1 cellular context compared by ENCODE assay signal in the genomic region with DNA sequence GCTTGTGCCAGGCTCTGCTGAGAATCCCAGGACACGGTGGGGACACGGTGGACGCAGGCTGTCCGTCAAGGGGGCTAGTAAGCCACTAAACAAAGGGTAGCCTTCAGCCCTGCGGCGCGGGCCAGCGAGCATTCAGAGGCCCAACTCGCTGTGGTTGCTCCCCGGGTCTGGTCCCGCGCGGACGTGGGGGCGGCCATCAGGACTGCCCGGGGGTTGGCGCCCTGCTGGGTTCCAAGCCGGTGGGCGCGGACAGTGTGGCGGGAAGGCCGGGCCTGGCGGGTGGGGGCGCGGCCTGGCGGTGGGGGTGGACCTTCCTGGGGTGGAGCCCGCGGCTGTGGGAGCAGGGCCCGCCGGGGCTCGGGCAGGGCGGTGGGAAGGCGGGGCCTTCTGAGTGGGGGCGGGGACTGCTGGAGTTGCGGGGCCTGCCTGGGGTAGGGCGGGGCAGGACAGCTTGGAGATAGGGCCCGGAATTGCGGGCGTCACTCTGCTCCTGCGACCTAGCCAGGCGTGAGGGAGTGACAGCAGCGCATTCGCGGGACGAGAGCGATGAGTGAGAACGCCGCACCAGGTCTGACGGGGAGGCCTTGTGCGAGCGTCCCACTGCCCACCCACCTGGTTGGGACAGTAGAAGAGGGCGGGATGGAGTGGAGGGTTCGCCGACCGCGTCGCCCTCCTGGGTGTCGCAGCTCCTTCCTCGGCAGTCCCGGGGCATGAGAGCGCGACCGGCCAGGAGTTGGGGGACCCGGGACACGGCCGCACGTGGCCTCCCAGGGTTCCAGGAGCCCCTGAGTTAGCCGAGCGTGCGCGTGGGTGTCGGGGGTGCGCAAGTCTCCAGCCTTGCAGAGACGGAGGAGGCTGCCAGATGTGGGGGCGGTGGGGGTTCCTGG.
TF ChIP-seq lines count a peak whose summit lies in the region.

A gene with protein sequence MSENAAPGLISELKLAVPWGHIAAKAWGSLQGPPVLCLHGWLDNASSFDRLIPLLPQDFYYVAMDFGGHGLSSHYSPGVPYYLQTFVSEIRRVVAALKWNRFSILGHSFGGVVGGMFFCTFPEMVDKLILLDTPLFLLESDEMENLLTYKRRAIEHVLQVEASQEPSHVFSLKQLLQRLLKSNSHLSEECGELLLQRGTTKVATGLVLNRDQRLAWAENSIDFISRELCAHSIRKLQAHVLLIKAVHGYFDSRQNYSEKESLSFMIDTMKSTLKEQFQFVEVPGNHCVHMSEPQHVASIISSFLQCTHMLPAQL (plus strand): TSS at position 482 of the 887 bp plus-strand sequence. CDS start 65 bp downstream, at position 547.

TF ChIP-seq in HepG2, 621 proteins besides CTCF, POLR2A, EP300 and RAD21 (continued from another document and continues in another):
- TF ChIP-seq IRX3 (CRISPR knock-in tag; IDR thresholded peaks at IDR 0.05; ENCODE audit: borderline replicate concordance, low read depth) (no peak), HOXA3 (CRISPR knock-in tag; IDR thresholded peaks at IDR 0.05) (0 out of 2 replicates have a peak, but pooled peaks have one; percentile 32), ZBTB42 (CRISPR knock-in tag; IDR thresholded peaks at IDR 0.05) (no peak), MYC (CRISPR knock-in tag; IDR thresholded peaks at IDR 0.05; ENCODE audit: borderline replicate concordance) (peak; percentile 17; the same call in 1 of the 2 replicates), ZFY (CRISPR knock-in tag; IDR thresholded peaks at IDR 0.05) (peak; percentile 30; the same call in 1 of the 2 replicates), SP4 (CRISPR knock-in tag; IDR thresholded peaks at IDR 0.05) (peak; percentile 49; the same call in 1 of the 2 replicates), RXRA (CRISPR knock-in tag; IDR thresholded peaks at IDR 0.05) (no peak), NR2F6 (IDR thresholded peaks at IDR 0.05) (no peak), NR2F6 (CRISPR knock-in tag; IDR thresholded peaks at IDR 0.05) (no peak), ESRRA (CRISPR knock-in tag; IDR thresholded peaks at IDR 0.05; ENCODE audit: low read depth) (0 out of 2 replicates have a peak, but pooled peaks have one; percentile 59), ZNF549 (CRISPR knock-in tag; IDR thresholded peaks at IDR 0.05) (no peak), THAP11 (CRISPR knock-in tag; IDR thresholded peaks at IDR 0.05) (peak; percentile 18; the same call in 1 of the 2 replicates), EED (CRISPR knock-in tag; IDR thresholded peaks at IDR 0.05) (peak; percentile 43; the same call in 1 of the 2 replicates), GATAD2A (CRISPR knock-in tag; IDR thresholded peaks at IDR 0.05) (no peak), SP1 (IDR thresholded peaks at IDR 0.05) (no peak), SP1 (CRISPR knock-in tag; IDR thresholded peaks at IDR 0.05) (peak; percentile 43; the same call in 1 of the 2 replicates), HNRNPL (IDR thresholded peaks at IDR 0.05; ENCODE audit: low read depth, low read length) (no peak), ETV5 (CRISPR knock-in tag; IDR thresholded peaks at IDR 0.05; ENCODE audit: borderline replicate concordance) (no peak), ZIK1 (CRISPR knock-in tag; IDR thresholded peaks at IDR 0.05; ENCODE audit: borderline replicate concordance, low read depth) (no peak), SAFB2 (CRISPR knock-in tag; IDR thresholded peaks at IDR 0.05; ENCODE audit: borderline replicate concordance, low read depth) (no peak), ZNF598 (CRISPR knock-in tag; IDR thresholded peaks at IDR 0.05; ENCODE audit: borderline replicate concordance) (peak; percentile 26; the same call in 1 of the 2 replicates), GABPA (IDR thresholded peaks at IDR 0.05; ENCODE audit: low read depth, low read length) (no peak), GABPA (CRISPR knock-in tag; IDR thresholded peaks at IDR 0.05; ENCODE audit: low read depth) (no peak), SSRP1 (CRISPR knock-in tag; IDR thresholded peaks at IDR 0.05) (no peak), ZNF607 (CRISPR knock-in tag; IDR thresholded peaks at IDR 0.05; ENCODE audit: borderline replicate concordance) (no peak), ZNF30 (CRISPR knock-in tag; IDR thresholded peaks at IDR 0.05) (0 out of 2 replicates have a peak, but pooled peaks have one; percentile 61), KLF11 (CRISPR knock-in tag; IDR thresholded peaks at IDR 0.05) (no peak), EZH2 (conservative IDR thresholded peaks at IDR 0.05; ENCODE audit: low read depth, low read length) (no peak), AKAP8 (CRISPR knock-in tag; IDR thresholded peaks at IDR 0.05) (peak; percentile 43), KDM6A (CRISPR knock-in tag; IDR thresholded peaks at IDR 0.05; ENCODE audit: low read depth) (no peak)
- TF ChIP-seq, protein P1, sequence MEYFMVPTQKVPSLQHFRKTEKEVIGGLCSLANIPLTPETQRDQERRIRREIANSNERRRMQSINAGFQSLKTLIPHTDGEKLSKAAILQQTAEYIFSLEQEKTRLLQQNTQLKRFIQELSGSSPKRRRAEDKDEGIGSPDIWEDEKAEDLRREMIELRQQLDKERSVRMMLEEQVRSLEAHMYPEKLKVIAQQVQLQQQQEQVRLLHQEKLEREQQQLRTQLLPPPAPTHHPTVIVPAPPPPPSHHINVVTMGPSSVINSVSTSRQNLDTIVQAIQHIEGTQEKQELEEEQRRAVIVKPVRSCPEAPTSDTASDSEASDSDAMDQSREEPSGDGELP (IDR thresholded peaks at IDR 0.05; ENCODE audit: borderline replicate concordance, low read depth): no peak
- TF ChIP-seq, protein P2, sequence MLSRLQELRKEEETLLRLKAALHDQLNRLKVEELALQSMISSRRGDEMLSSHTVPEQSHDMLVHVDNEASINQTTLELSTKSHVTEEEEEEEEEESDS (CRISPR knock-in tag; IDR thresholded peaks at IDR 0.05; ENCODE audit: borderline replicate concordance): no peak
- TF ChIP-seq, protein P3, sequence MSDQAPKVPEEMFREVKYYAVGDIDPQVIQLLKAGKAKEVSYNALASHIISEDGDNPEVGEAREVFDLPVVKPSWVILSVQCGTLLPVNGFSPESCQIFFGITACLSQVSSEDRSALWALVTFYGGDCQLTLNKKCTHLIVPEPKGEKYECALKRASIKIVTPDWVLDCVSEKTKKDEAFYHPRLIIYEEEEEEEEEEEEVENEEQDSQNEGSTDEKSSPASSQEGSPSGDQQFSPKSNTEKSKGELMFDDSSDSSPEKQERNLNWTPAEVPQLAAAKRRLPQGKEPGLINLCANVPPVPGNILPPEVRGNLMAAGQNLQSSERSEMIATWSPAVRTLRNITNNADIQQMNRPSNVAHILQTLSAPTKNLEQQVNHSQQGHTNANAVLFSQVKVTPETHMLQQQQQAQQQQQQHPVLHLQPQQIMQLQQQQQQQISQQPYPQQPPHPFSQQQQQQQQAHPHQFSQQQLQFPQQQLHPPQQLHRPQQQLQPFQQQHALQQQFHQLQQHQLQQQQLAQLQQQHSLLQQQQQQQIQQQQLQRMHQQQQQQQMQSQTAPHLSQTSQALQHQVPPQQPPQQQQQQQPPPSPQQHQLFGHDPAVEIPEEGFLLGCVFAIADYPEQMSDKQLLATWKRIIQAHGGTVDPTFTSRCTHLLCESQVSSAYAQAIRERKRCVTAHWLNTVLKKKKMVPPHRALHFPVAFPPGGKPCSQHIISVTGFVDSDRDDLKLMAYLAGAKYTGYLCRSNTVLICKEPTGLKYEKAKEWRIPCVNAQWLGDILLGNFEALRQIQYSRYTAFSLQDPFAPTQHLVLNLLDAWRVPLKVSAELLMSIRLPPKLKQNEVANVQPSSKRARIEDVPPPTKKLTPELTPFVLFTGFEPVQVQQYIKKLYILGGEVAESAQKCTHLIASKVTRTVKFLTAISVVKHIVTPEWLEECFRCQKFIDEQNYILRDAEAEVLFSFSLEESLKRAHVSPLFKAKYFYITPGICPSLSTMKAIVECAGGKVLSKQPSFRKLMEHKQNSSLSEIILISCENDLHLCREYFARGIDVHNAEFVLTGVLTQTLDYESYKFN (CRISPR knock-in tag; conservative IDR thresholded peaks at IDR 0.05): 0 out of 2 replicates have a peak, but pooled peaks have one; percentile 24
- TF ChIP-seq, protein P4, sequence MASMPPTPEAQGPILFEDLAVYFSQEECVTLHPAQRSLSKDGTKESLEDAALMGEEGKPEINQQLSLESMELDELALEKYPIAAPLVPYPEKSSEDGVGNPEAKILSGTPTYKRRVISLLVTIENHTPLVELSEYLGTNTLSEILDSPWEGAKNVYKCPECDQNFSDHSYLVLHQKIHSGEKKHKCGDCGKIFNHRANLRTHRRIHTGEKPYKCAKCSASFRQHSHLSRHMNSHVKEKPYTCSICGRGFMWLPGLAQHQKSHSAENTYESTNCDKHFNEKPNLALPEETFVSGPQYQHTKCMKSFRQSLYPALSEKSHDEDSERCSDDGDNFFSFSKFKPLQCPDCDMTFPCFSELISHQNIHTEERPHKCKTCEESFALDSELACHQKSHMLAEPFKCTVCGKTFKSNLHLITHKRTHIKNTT (CRISPR knock-in tag; IDR thresholded peaks at IDR 0.05): no peak
- TF ChIP-seq, protein P5, sequence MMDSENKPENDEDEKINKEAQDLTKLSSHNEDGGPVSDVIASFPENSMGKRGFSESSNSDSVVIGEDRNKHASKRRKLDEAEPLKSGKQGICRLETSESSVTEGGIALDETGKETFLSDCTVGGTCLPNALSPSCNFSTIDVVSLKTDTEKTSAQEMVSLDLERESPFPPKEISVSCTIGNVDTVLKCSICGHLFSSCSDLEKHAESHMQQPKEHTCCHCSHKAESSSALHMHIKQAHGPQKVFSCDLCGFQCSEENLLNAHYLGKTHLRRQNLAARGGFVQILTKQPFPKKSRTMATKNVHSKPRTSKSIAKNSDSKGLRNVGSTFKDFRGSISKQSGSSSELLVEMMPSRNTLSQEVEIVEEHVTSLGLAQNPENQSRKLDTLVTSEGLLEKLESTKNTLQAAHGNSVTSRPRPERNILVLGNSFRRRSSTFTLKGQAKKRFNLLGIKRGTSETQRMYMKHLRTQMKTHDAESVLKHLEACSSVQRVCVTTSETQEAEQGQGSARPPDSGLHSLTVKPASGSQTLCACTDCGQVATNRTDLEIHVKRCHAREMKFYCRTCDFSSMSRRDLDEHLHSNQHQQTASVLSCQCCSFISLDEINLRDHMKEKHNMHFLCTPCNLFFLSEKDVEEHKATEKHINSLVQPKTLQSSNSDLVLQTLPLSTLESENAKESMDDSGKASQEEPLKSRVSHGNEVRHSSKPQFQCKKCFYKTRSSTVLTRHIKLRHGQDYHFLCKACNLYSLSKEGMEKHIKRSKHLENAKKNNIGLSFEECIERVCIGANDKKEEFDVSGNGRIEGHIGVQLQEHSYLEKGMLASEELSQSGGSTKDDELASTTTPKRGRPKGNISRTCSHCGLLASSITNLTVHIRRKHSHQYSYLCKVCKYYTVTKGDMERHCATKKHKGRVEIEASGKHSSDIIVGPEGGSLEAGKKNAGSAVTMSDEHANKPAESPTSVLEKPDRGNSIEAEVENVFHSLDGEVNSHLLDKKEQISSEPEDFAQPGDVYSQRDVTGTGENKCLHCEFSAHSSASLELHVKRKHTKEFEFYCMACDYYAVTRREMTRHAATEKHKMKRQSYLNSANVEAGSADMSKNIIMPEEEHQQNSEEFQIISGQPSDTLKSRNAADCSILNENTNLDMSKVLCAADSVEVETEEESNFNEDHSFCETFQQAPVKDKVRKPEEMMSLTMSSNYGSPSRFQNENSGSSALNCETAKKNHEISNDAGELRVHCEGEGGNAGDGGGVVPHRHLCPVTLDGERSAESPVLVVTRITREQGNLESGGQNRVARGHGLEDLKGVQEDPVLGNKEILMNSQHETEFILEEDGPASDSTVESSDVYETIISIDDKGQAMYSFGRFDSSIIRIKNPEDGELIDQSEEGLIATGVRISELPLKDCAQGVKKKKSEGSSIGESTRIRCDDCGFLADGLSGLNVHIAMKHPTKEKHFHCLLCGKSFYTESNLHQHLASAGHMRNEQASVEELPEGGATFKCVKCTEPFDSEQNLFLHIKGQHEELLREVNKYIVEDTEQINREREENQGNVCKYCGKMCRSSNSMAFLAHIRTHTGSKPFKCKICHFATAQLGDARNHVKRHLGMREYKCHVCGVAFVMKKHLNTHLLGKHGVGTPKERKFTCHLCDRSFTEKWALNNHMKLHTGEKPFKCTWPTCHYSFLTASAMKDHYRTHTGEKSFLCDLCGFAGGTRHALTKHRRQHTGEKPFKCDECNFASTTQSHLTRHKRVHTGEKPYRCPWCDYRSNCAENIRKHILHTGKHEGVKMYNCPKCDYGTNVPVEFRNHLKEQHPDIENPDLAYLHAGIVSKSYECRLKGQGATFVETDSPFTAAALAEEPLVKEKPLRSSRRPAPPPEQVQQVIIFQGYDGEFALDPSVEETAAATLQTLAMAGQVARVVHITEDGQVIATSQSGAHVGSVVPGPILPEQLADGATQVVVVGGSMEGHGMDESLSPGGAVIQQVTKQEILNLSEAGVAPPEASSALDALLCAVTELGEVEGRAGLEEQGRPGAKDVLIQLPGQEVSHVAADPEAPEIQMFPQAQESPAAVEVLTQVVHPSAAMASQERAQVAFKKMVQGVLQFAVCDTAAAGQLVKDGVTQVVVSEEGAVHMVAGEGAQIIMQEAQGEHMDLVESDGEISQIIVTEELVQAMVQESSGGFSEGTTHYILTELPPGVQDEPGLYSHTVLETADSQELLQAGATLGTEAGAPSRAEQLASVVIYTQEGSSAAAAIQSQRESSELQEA (CRISPR knock-in tag; IDR thresholded peaks at IDR 0.05; ENCODE audit: not compliant biosample characterization): peak; percentile 71
- TF ChIP-seq, protein P6, sequence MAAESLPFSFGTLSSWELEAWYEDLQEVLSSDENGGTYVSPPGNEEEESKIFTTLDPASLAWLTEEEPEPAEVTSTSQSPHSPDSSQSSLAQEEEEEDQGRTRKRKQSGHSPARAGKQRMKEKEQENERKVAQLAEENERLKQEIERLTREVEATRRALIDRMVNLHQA (CRISPR knock-in tag; IDR thresholded peaks at IDR 0.05): no peak
- TF ChIP-seq, protein P7, sequence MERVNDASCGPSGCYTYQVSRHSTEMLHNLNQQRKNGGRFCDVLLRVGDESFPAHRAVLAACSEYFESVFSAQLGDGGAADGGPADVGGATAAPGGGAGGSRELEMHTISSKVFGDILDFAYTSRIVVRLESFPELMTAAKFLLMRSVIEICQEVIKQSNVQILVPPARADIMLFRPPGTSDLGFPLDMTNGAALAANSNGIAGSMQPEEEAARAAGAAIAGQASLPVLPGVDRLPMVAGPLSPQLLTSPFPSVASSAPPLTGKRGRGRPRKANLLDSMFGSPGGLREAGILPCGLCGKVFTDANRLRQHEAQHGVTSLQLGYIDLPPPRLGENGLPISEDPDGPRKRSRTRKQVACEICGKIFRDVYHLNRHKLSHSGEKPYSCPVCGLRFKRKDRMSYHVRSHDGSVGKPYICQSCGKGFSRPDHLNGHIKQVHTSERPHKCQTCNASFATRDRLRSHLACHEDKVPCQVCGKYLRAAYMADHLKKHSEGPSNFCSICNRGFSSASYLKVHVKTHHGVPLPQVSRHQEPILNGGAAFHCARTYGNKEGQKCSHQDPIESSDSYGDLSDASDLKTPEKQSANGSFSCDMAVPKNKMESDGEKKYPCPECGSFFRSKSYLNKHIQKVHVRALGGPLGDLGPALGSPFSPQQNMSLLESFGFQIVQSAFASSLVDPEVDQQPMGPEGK (CRISPR knock-in tag; IDR thresholded peaks at IDR 0.05): peak; percentile 75
- TF ChIP-seq, protein P8, sequence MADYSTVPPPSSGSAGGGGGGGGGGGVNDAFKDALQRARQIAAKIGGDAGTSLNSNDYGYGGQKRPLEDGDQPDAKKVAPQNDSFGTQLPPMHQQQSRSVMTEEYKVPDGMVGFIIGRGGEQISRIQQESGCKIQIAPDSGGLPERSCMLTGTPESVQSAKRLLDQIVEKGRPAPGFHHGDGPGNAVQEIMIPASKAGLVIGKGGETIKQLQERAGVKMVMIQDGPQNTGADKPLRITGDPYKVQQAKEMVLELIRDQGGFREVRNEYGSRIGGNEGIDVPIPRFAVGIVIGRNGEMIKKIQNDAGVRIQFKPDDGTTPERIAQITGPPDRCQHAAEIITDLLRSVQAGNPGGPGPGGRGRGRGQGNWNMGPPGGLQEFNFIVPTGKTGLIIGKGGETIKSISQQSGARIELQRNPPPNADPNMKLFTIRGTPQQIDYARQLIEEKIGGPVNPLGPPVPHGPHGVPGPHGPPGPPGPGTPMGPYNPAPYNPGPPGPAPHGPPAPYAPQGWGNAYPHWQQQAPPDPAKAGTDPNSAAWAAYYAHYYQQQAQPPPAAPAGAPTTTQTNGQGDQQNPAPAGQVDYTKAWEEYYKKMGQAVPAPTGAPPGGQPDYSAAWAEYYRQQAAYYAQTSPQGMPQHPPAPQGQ (CRISPR knock-in tag; IDR thresholded peaks at IDR 0.05; ENCODE audit: borderline replicate concordance): peak; percentile 70; the same call in 1 of the 2 replicates
